Comparison of ENCODE assay signal across 9 cellular contexts in the genomic region with DNA sequence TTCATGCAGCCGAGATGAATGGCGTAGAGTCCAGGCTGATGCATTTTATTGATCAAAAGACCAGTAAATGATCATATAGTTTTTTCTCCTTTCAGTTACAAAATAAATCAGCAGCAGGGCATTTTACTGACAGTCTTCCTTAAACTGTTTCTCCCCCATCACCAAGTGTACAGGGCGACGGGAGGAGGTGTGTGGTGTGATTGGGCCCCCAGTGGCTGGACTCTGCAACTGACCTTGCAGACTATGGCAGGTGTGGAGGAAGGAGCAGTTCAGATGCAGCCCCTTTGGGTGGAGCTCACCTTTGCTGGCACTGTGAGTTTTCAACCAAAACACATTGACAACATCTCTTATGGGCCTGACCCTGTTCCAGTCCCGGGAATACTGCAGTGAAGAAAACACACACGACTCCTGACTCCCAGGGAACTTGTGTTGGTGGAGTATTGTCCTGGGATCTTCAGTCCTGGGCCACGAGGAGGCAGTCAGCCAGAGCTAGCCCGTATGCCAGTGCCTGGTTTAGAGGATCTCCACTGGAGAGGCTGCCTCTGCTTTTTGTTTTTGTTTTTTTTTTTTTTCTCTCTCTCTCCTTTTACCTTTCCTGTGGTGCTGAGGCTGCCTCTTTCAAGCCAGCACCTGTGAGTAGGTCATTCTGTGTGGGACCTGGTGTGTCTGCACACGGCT. TPM values are rescaled to one million over a fixed set of nuclear protein-coding genes. Genes with fewer than 3 reads are reported as not detected.
A peak's percentile ranks its signal among the peaks of the same experiment; 100 is the strongest.
DNase-seq lines count a peak whose midpoint lies in the region; ATAC-seq and TF ChIP-seq lines count a peak whose summit lies in the region.
"Had no signal": no experiment of that assay in that cellular context is flagged by ENCODE, and none has a peak within 500 bp of the region (broad histone marks: within the 10 kb centered on the region; RNA-seq: fewer than 3 reads in every experiment).

No MANE protein-coding gene starts in this region.

- TF ChIP-seq CTCF in AG04450 (IDR thresholded peaks at IDR 0.05; ENCODE audit: low read depth, low read length) (peak; percentile 27; the same call in 1 of the 2 replicates), GM12864 (IDR thresholded peaks at IDR 0.05; ENCODE audit: low read depth, low read length, missing control alignments) (peak; percentile 36)

- intact Hi-C loops in right cardiac atrium (cut with DNase I) (no loop called here), sciatic nerve (cut with DNase I) (no loop called here)

- CTCF ChIA-PET in AG04450 (lab: Charles Lee): interaction anchor here (1.2 to 2.1 kb wide), 3 partner anchors 14 to 58 kb away, joined by 3 to 5 read pairs (median 4); no protein-coding TSS in a partner anchor

- POLR2A ChIA-PET in AG04450 (lab: Yijun Ruan, JAX): no interaction called here

- H3K27ac ChIP-seq in AG04450 (ENCODE audit: low read depth, low read length) (no peak overlapping the region), right cardiac atrium (ENCODE audit: low read length) (no peak overlapping the region)
- H3K27ac ChIP-seq: HL-60 had no signal

- H3K4me3 ChIP-seq in AG04450 (ENCODE audit: low read depth, low read length): no peak overlapping the region
- H3K4me3 ChIP-seq in GM12864 (ENCODE audit: low read depth, low read length): no peak overlapping the region
- H3K4me3 ChIP-seq in right cardiac atrium (ENCODE audit: low read length): no peak overlapping the region

- DNase-seq in AG04450 (ENCODE audit: low read depth, low spot score) (no peak), GM12864 (ENCODE audit: low read depth) (no peak), right cardiac atrium (peak in 2 of 3 donors; percentile 7 to 39), sciatic nerve (ENCODE audit: low spot score) (no peak), DMS114 treated with DMSO at 0.1 percent for 48 hours (lab: John Stamatoyannopoulos, UW; ENCODE audit: unreplicated experiment) (no peak)
- DNase-seq in central memory CD4-positive, alpha-beta T cell: no peak

- 78% methylated on average over 9 of the region's 9 CpGs for WGBS in right cardiac atrium

- ATAC-seq in SK-N-SH treated with all-trans-retinoic acid at 6 μM for 48 hours (peak; percentile 35; the same call in 2 of the 3 replicates), right cardiac atrium (no peak), sciatic nerve (no peak), HG02678 (IDR thresholded peaks at IDR 0.05; ENCODE audit: unreplicated experiment) (no peak)

- H3K9me3 ChIP-seq in AG04450 (ENCODE audit: control insufficient read depth, insufficient read depth, low read length) (no peaks in the 10 kb centered on the region), right cardiac atrium (ENCODE audit: control insufficient read depth, low read length) (no peaks in the 10 kb centered on the region)

- peaks cover 3% of the 10 kb centered on the region for H3K27me3 ChIP-seq in AG04450 (ENCODE audit: control insufficient read depth, insufficient read depth, low read length)
- H3K27me3 ChIP-seq in right cardiac atrium (ENCODE audit: control insufficient read depth, insufficient read depth): no peaks in the 10 kb centered on the region

- peaks cover 5% of the 10 kb centered on the region for H3K4me1 ChIP-seq in right cardiac atrium (ENCODE audit: control insufficient read depth, insufficient read depth, low read length)

TF ChIP-seq in SK-N-SH treated with all-trans-retinoic acid at 6 μM for 48 hours, 23 proteins besides CTCF, POLR2A, EP300 and RAD21 (continues in another document):
- TF ChIP-seq ISL1 (CRISPR knock-in tag; IDR thresholded peaks at IDR 0.05): no peak
- TF ChIP-seq RARB (CRISPR knock-in tag; IDR thresholded peaks at IDR 0.05): no peak
- no peak for TF ChIP-seq PATZ1 (CRISPR knock-in tag; IDR thresholded peaks at IDR 0.05; ENCODE audit: borderline replicate concordance)
- no peak for TF ChIP-seq TSHZ2 (CRISPR knock-in tag; IDR thresholded peaks at IDR 0.05)
- TF ChIP-seq GLIS3 (CRISPR knock-in tag; IDR thresholded peaks at IDR 0.05): no peak
- no peak for TF ChIP-seq PPARA (CRISPR knock-in tag; IDR thresholded peaks at IDR 0.05; ENCODE audit: borderline replicate concordance)
- TF ChIP-seq ZNF8 (CRISPR knock-in tag; IDR thresholded peaks at IDR 0.05): no peak
- no peak for TF ChIP-seq ARNTL (CRISPR knock-in tag; IDR thresholded peaks at IDR 0.05; ENCODE audit: borderline replicate concordance, low read depth)
- TF ChIP-seq CSRNP3 (CRISPR knock-in tag; IDR thresholded peaks at IDR 0.05): no peak
- no peak for TF ChIP-seq TCF4 (CRISPR knock-in tag; IDR thresholded peaks at IDR 0.05; ENCODE audit: borderline replicate concordance)
- no peak for TF ChIP-seq BACH2 (CRISPR knock-in tag; IDR thresholded peaks at IDR 0.05; ENCODE audit: borderline replicate concordance)
- TF ChIP-seq TOX (CRISPR knock-in tag; IDR thresholded peaks at IDR 0.05; ENCODE audit: borderline replicate concordance): no peak
- no peak for TF ChIP-seq ZNF70 (CRISPR knock-in tag; IDR thresholded peaks at IDR 0.05)

RNA-seq across cellular contexts. Expression of gene KIAA0513, which starts 29.8 kb away (rescaled TPM):
- polyA plus RNA-seq in AG04450 (2011; rRNA removed) (10.0 and 10.1 TPM in 2 replicates), right cardiac atrium (6.7 TPM)
- 26.9 and 30.0 TPM in 2 replicates for polyA minus RNA-seq in AG04450 (2011; rRNA and poly(A)+ RNA removed)
- total RNA-seq in right cardiac atrium (10 to 100 TPM; 10.9 to 13.5 (median 12.6) TPM), sciatic nerve (12.6 TPM)

RNA-seq across cellular contexts. Expression of gene ZDHHC7, which starts 46.0 kb away (rescaled TPM):
- polyA plus RNA-seq in AG04450 (2011; rRNA removed) (136 and 150 TPM in 2 replicates), right cardiac atrium (19.4 TPM)
- polyA minus RNA-seq in AG04450 (2011; rRNA and poly(A)+ RNA removed): 117 and 131 TPM in 2 replicates
- total RNA-seq in right cardiac atrium (10 to 100 TPM; 33.1 to 39.2 (median 36.8) TPM), sciatic nerve (48.8 TPM)

RNA-seq across cellular contexts. Expression of gene CIBAR2, which starts 54.9 kb away (rescaled TPM):
- polyA plus RNA-seq in AG04450 (2011; rRNA removed): 0.31 and 0.41 TPM in 2 replicates
- not detected in 2 replicates for polyA minus RNA-seq in AG04450 (2011; rRNA and poly(A)+ RNA removed)
- total RNA-seq in right cardiac atrium: not detected
- 0.09 TPM for polyA plus RNA-seq in right cardiac atrium
- total RNA-seq in sciatic nerve: not detected

Comparison
In these comparisons a context has a peak if more than half of its experiments do, and no peak if none do; other contexts are left out.
1. DNase-seq: peak in right cardiac atrium (2 of 3); none in AG04450 (single experiment), GM12864 (single experiment), sciatic nerve (single experiment), central memory CD4-positive, alpha-beta T cell (single experiment) and DMS114 treated with DMSO at 0.1 percent for 48 hours (single experiment).